Comparison of ENCODE assay signal across 1 cellular context in the genomic region with DNA sequence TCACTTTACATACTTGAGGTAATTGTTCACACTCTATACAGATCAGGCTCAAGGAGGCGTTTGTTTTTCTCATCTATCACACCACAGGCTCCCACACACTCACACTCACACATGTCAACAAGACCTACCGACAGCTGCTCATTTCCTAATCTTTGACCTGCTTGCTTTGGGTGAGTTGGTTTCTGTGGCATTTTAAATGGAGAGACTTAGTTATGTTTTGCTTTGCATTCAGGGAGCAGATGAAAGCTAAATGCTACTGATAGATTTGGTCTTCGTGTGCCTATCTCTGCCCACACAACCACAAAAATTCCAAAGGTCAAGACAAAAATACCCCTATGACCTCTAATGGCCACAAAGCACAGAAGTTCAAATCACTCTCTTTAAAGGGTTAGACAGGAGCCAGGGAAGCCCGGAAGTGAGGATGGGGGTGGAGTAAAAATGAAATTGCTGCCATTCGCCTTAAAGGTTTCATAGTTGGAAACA.
A peak's percentile ranks its signal among the peaks of the same experiment; 100 is the strongest.
TF ChIP-seq lines count a peak whose summit lies in the region.

No MANE protein-coding gene starts in this region.

TF ChIP-seq in GM12878, 131 proteins besides CTCF, POLR2A, EP300 and RAD21 (continued from another document and continues in another):
- TF ChIP-seq, protein P1, sequence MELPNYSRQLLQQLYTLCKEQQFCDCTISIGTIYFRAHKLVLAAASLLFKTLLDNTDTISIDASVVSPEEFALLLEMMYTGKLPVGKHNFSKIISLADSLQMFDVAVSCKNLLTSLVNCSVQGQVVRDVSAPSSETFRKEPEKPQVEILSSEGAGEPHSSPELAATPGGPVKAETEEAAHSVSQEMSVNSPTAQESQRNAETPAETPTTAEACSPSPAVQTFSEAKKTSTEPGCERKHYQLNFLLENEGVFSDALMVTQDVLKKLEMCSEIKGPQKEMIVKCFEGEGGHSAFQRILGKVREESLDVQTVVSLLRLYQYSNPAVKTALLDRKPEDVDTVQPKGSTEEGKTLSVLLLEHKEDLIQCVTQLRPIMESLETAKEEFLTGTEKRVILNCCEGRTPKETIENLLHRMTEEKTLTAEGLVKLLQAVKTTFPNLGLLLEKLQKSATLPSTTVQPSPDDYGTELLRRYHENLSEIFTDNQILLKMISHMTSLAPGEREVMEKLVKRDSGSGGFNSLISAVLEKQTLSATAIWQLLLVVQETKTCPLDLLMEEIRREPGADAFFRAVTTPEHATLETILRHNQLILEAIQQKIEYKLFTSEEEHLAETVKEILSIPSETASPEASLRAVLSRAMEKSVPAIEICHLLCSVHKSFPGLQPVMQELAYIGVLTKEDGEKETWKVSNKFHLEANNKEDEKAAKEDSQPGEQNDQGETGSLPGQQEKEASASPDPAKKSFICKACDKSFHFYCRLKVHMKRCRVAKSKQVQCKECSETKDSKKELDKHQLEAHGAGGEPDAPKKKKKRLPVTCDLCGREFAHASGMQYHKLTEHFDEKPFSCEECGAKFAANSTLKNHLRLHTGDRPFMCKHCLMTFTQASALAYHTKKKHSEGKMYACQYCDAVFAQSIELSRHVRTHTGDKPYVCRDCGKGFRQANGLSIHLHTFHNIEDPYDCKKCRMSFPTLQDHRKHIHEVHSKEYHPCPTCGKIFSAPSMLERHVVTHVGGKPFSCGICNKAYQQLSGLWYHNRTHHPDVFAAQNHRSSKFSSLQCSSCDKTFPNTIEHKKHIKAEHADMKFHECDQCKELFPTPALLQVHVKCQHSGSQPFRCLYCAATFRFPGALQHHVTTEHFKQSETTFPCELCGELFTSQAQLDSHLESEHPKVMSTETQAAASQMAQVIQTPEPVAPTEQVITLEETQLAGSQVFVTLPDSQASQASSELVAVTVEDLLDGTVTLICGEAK (IDR thresholded peaks at IDR 0.05; ENCODE audit: borderline replicate concordance), result no peak
- no peak for TF ChIP-seq SMAD1 (IDR thresholded peaks at IDR 0.05; ENCODE audit: low read depth, partially characterized antibody)
- peak; percentile 57 for TF ChIP-seq MXI1 (IDR thresholded peaks at IDR 0.05; ENCODE audit: low read depth, low read length)
- TF ChIP-seq MLLT1 (IDR thresholded peaks at IDR 0.05), result peak; percentile 84
- no peak for TF ChIP-seq JUNB (IDR thresholded peaks at IDR 0.05)
- TF ChIP-seq MEF2A (IDR thresholded peaks at IDR 0.05; ENCODE audit: insufficient read depth, low read depth, low read length), result peak; percentile 64; the same call in 1 of the 2 replicates
- TF ChIP-seq NR2C2 (IDR thresholded peaks at IDR 0.05; ENCODE audit: borderline replicate concordance, control insufficient read depth, insufficient read length, low read depth), result no peak
- peak; percentile 35; the same call in 1 of the 2 replicates for TF ChIP-seq TCF7 (IDR thresholded peaks at IDR 0.05; ENCODE audit: borderline replicate concordance)
- no peak for TF ChIP-seq SP1 (IDR thresholded peaks at IDR 0.05; ENCODE audit: low read depth, low read length)
- TF ChIP-seq, protein P2, sequence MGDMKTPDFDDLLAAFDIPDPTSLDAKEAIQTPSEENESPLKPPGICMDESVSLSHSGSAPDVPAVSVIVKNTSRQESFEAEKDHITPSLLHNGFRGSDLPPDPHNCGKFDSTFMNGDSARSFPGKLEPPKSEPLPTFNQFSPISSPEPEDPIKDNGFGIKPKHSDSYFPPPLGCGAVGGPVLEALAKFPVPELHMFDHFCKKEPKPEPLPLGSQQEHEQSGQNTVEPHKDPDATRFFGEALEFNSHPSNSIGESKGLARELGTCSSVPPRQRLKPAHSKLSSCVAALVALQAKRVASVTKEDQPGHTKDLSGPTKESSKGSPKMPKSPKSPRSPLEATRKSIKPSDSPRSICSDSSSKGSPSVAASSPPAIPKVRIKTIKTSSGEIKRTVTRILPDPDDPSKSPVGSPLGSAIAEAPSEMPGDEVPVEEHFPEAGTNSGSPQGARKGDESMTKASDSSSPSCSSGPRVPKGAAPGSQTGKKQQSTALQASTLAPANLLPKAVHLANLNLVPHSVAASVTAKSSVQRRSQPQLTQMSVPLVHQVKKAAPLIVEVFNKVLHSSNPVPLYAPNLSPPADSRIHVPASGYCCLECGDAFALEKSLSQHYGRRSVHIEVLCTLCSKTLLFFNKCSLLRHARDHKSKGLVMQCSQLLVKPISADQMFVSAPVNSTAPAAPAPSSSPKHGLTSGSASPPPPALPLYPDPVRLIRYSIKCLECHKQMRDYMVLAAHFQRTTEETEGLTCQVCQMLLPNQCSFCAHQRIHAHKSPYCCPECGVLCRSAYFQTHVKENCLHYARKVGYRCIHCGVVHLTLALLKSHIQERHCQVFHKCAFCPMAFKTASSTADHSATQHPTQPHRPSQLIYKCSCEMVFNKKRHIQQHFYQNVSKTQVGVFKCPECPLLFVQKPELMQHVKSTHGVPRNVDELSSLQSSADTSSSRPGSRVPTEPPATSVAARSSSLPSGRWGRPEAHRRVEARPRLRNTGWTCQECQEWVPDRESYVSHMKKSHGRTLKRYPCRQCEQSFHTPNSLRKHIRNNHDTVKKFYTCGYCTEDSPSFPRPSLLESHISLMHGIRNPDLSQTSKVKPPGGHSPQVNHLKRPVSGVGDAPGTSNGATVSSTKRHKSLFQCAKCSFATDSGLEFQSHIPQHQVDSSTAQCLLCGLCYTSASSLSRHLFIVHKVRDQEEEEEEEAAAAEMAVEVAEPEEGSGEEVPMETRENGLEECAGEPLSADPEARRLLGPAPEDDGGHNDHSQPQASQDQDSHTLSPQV (IDR thresholded peaks at IDR 0.05), result no peak
- TF ChIP-seq CREM (IDR thresholded peaks at IDR 0.05; ENCODE audit: low read depth), result no peak
- TF ChIP-seq ZBTB11 (CRISPR knock-in tag; IDR thresholded peaks at IDR 0.05), result no peak
- TF ChIP-seq BCL3 (IDR thresholded peaks at IDR 0.05; ENCODE audit: borderline replicate concordance, insufficient read depth, low read depth, low read length, poor library complexity, severe bottlenecking), result no peak
- TF ChIP-seq JUND (IDR thresholded peaks at IDR 0.05; ENCODE audit: low read depth, low read length), result no peak
- peak; percentile 79 for TF ChIP-seq NBN (IDR thresholded peaks at IDR 0.05)
- peak; percentile 80 for TF ChIP-seq CUX1 (IDR thresholded peaks at IDR 0.05; ENCODE audit: insufficient replicate concordance, low read depth, low read length)
- TF ChIP-seq HDGF (IDR thresholded peaks at IDR 0.05), result no peak
- no peak for TF ChIP-seq CEBPZ (IDR thresholded peaks at IDR 0.05; ENCODE audit: low read depth, low read length)
- TF ChIP-seq TARDBP (IDR thresholded peaks at IDR 0.05; ENCODE audit: borderline replicate concordance), result no peak
- TF ChIP-seq, protein P3, sequence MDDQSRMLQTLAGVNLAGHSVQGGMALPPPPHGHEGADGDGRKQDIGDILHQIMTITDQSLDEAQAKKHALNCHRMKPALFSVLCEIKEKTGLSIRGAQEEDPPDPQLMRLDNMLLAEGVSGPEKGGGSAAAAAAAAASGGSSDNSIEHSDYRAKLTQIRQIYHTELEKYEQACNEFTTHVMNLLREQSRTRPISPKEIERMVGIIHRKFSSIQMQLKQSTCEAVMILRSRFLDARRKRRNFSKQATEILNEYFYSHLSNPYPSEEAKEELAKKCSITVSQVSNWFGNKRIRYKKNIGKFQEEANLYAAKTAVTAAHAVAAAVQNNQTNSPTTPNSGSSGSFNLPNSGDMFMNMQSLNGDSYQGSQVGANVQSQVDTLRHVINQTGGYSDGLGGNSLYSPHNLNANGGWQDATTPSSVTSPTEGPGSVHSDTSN (IDR thresholded peaks at IDR 0.05; ENCODE audit: insufficient replicate concordance, low read depth, low read length), result no peak
